In the genomic region with DNA sequence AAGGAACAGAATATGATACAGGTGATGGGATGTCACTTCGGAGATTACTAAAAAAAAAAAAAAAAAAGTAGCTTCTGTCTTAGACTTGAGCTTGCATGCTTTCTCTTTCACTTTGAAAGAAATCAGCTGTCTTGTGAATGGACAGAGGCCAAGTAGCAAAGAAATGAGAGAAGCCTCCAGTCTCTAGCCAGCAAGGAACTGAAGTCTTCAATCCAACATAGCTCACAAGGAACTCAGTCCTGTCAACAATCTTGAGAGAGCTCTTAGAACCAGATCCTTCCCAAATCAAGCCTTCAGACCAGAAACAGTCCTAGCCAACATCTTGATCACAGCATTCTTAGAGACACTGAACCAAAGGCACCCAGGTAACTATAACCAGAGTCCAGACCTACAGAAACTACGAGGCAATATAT, we compare ENCODE assay signal across 9 cellular contexts. TPM values are rescaled to one million over a fixed set of nuclear protein-coding genes. Genes with fewer than 3 reads are reported as not detected.
A peak's percentile ranks its signal among the peaks of the same experiment; 100 is the strongest.
DNase-seq lines count a peak whose midpoint lies in the region; ATAC-seq and TF ChIP-seq lines count a peak whose summit lies in the region.
"Had no signal": no experiment of that assay in that cellular context is flagged by ENCODE, and none has a peak within 500 bp of the region (broad histone marks: within the 10 kb centered on the region; RNA-seq: fewer than 3 reads in every experiment).

No MANE protein-coding gene starts in this region.

- peaks cover 30% of the 10 kb centered on the region for H3K4me1 Mint-ChIP-seq in mesothelial cell of epicardium

- no peak overlapping the region for H2AFZ ChIP-seq in smooth muscle cell (ENCODE audit: low read depth)

- H3K27me3 Mint-ChIP-seq in mesothelial cell of epicardium (ENCODE audit: low read depth) = no peaks in the 10 kb centered on the region

- peaks cover 97% of the 10 kb centered on the region for H3K79me2 ChIP-seq in smooth muscle cell (ENCODE audit: low read depth)

- H3K9me3 ChIP-seq in smooth muscle cell (replicated peaks; ENCODE audit: low read depth) = no peaks in the 10 kb centered on the region
- no peaks in the 10 kb centered on the region for H3K9me3 ChIP-seq in SJCRH30 (replicated peaks)

- no peak overlapping the region for H3K9ac ChIP-seq in smooth muscle cell (ENCODE audit: low read depth)

- no peaks in the 10 kb centered on the region for H3F3A ChIP-seq in smooth muscle cell (ENCODE audit: low read depth)

- peaks cover 30% of the 10 kb centered on the region for H3K36me3 Mint-ChIP-seq in mesothelial cell of epicardium

- no peak overlapping the region for H3K4me3 Mint-ChIP-seq in mesothelial cell of epicardium

- H3K9me3 Mint-ChIP-seq in mesothelial cell of epicardium = peaks cover 8% of the 10 kb centered on the region

- no peak overlapping the region for H3K4me3 ChIP-seq in cardiac fibroblast (replicated peaks in 1 of 2; ENCODE audit: low read depth in 2 of 2, low read length in 2 of 2)
- H3K4me3 ChIP-seq in smooth muscle cell = no peak overlapping the region
- H3K4me3 ChIP-seq in SJCRH30 = no peak overlapping the region

- WGBS in smooth muscle cell (ENCODE audit: low lambda C conversion rate) = 57% methylated on average over 2 of the region's 2 CpGs

- DNase-seq in Ammon's horn (ENCODE audit: low spot score) = peak; percentile 48
- DNase-seq in cardiac fibroblast (ENCODE audit: low read depth in 2 of 2) = peak; percentile 64 to 84
- no peak for DNase-seq in mesothelial cell of epicardium (ENCODE audit: low spot score in 2 of 2, unreplicated experiment in 2 of 2)
- no peak for DNase-seq in smooth muscle cell (lab: John Stamatoyannopoulos, UW; ENCODE audit: unreplicated experiment)
- no peak for DNase-seq in SJCRH30
- no peak for DNase-seq in foreskin melanocyte

- H3K4me1 ChIP-seq in smooth muscle cell (ENCODE audit: low read depth) = no peaks in the 10 kb centered on the region
- peaks cover 3% of the 10 kb centered on the region for H3K4me1 ChIP-seq in SJCRH30

- ATAC-seq in GM19324 (IDR thresholded peaks at IDR 0.05; ENCODE audit: low FRiP score, unreplicated experiment) (peak; percentile 64), HG03520 (IDR thresholded peaks at IDR 0.05; ENCODE audit: unreplicated experiment) (peak; percentile 72)
- ATAC-seq: HCT116 had no signal

- H4K20me1 ChIP-seq in smooth muscle cell (ENCODE audit: low read depth) = peaks cover 90% of the 10 kb centered on the region

- H3K27ac ChIP-seq in smooth muscle cell (ENCODE audit: low read depth) = no peak overlapping the region
- H3K27ac ChIP-seq in SJCRH30 = no peak overlapping the region

- H3K27me3 ChIP-seq in smooth muscle cell (ENCODE audit: low read depth) = no peaks in the 10 kb centered on the region
- no peaks in the 10 kb centered on the region for H3K27me3 ChIP-seq in SJCRH30

- H3K36me3 ChIP-seq in smooth muscle cell (ENCODE audit: low read depth) = peaks cover 10% of the 10 kb centered on the region
- peaks cover 62% of the 10 kb centered on the region for H3K36me3 ChIP-seq in SJCRH30

- peak overlapping the region; percentile 23 for H3K27ac Mint-ChIP-seq in mesothelial cell of epicardium

- TF ChIP-seq CTCF in cardiac fibroblast (IDR thresholded peaks at IDR 0.05; ENCODE audit: low read depth, low read length) (no peak), mesothelial cell of epicardium (IDR thresholded peaks at IDR 0.05; ENCODE audit: unreplicated experiment) (no peak), smooth muscle cell (IDR thresholded peaks at IDR 0.05; ENCODE audit: borderline replicate concordance, insufficient read depth, poor library complexity, severe bottlenecking) (no peak)

- H3K4me2 ChIP-seq in smooth muscle cell = no peak overlapping the region

RNA-seq across cellular contexts. Expression of gene N4BP2L2, which starts 7.7 kb away (rescaled TPM):
- total RNA-seq in mesothelial cell of epicardium (160 to 171 TPM (median 168 TPM) in 3 replicates), smooth muscle cell (96.0 and 110 TPM in 2 replicates)
- polyA plus RNA-seq in smooth muscle cell = 51.3 and 72.1 TPM in 2 replicates
- 98.5 and 134 TPM in 2 replicates for total RNA-seq in SJCRH30 (2014; rRNA removed; shearing (Covaris generic))

RNA-seq across cellular contexts. Expression of gene PDS5B, which starts 55.4 kb away (rescaled TPM):
- total RNA-seq in mesothelial cell of epicardium (64.9 to 72.6 TPM (median 70.4 TPM) in 3 replicates), smooth muscle cell (38.9 and 61.7 TPM in 2 replicates)
- 17.4 and 20.5 TPM in 2 replicates for polyA plus RNA-seq in smooth muscle cell
- total RNA-seq in SJCRH30 (2014; rRNA removed; shearing (Covaris generic)) = 69.3 and 83.7 TPM in 2 replicates

Comparison
In these comparisons a context has a peak if more than half of its experiments do, and no peak if none do; other contexts are left out.
1. DNase-seq: peak in Ammon's horn (single experiment) and cardiac fibroblast (2 of 2); none in mesothelial cell of epicardium (0 of 2), smooth muscle cell (single experiment), SJCRH30 (0 of 2) and foreskin melanocyte (single experiment).